1 cellular context compared by ENCODE assay signal in genomic region chrX:15769300-15769954, GRCh38.
TF ChIP-seq lines count a peak whose summit lies in the region.

No MANE protein-coding gene starts in this region.

TF ChIP-seq in IMR-90, 13 proteins besides CTCF, POLR2A, EP300 and RAD21:
- no peak for TF ChIP-seq USF2 (IDR thresholded peaks at IDR 0.05; ENCODE audit: low read depth, low read length)
- peak; percentile 56 for TF ChIP-seq CEBPB (IDR thresholded peaks at IDR 0.05; ENCODE audit: low read depth, low read length)
